26 cellular contexts compared by ENCODE assay signal in genomic region chr2:124437811-124438210, GRCh38.
DNase-seq lines count a peak whose midpoint lies in the region; ATAC-seq and TF ChIP-seq lines count a peak whose summit lies in the region.
"Had no signal": no experiment of that assay in that cellular context is flagged by ENCODE, and none has a peak within 500 bp of the region (broad histone marks: within the 10 kb centered on the region; RNA-seq: fewer than 3 reads in every experiment).

No MANE protein-coding gene starts in this region.

- no peak overlapping the region for H3K4ac ChIP-seq in mesendoderm (ENCODE audit: low read depth, low read length)

- H3K79me1 ChIP-seq in mesendoderm (ENCODE audit: low read length), result no peaks in the 10 kb centered on the region

- H3K9ac ChIP-seq in mesendoderm (ENCODE audit: low read length), result no peak overlapping the region

- no peak for TF ChIP-seq CTCF in cardiac fibroblast (IDR thresholded peaks at IDR 0.05; ENCODE audit: low read depth, low read length)
- no peak for TF ChIP-seq CTCF in GM13977 (IDR thresholded peaks at IDR 0.05; ENCODE audit: extremely low read depth, insufficient read depth, missing control alignments)

- no CpG with 5 or more reads among the region's 1 CpG for WGBS in mesendoderm (ENCODE audit: extremely low coverage, insufficient coverage, low lambda C conversion rate)

- H3K56ac ChIP-seq in mesendoderm (ENCODE audit: low read length), result no peak overlapping the region

- no peak overlapping the region for H3K18ac ChIP-seq in mesendoderm (ENCODE audit: low read length)

- no peak overlapping the region for H3K4me3 ChIP-seq in cardiac fibroblast (replicated peaks in 1 of 2; ENCODE audit: low read depth in 2 of 2, low read length in 2 of 2)
- H3K4me3 ChIP-seq in mesendoderm (ENCODE audit: low read length), result no peak overlapping the region
- H3K4me3 ChIP-seq: dorsolateral prefrontal cortex, K562, prostate gland had no signal

- H2AK5ac ChIP-seq in mesendoderm (ENCODE audit: low read length), result no peak overlapping the region

- H3K36me3 ChIP-seq in mesendoderm (ENCODE audit: control insufficient read depth, insufficient read depth, low read length), result no peaks in the 10 kb centered on the region
- H3K36me3 ChIP-seq: prostate gland had no signal

- no peak overlapping the region for H4K5ac ChIP-seq in mesendoderm (ENCODE audit: low read length)

- ATAC-seq in GM19455 (IDR thresholded peaks at IDR 0.05; ENCODE audit: unreplicated experiment), result no peak
- no peak for ATAC-seq in HG02840 (IDR thresholded peaks at IDR 0.05; ENCODE audit: low FRiP score, unreplicated experiment)
- ATAC-seq: activated T-helper 17 cell treated with anti-CD3 and anti-CD28 coated beads, Interleukin-2, amount 50 U/mL, for 72 hours; K562; stimulated activated memory B cell treated with anti-CD40 and anti-IgM and Interleukin-4, amounts not matched to agents 10 μg/mL and 1 μg/mL and 100 μg/mL, for 72 hours had no signal

- DNase-seq in NCI-H2196 (lab: John Stamatoyannopoulos, UW; ENCODE audit: unreplicated experiment) (peak; percentile 3), NCI-H2196 treated with DMSO at 0.1 percent for 48 hours (lab: John Stamatoyannopoulos, UW; ENCODE audit: unreplicated experiment) (no peak), Kasumi-1 (lab: John Stamatoyannopoulos, UW) (peak; percentile 44 to 58), cardiac fibroblast (ENCODE audit: low read depth in 2 of 2) (peak; percentile 9 to 12), mesendoderm (peak; percentile 53), GM13977 (ENCODE audit: low spot score) (no peak)
- DNase-seq: activated CD4-positive, alpha-beta memory T cell treated with anti-CD3 and anti-CD28 coated beads for 36 hours; activated CD8-positive, alpha-beta memory T cell treated with anti-CD3 and anti-CD28 coated beads, Interleukin-2, amount 50 U/mL, for 4 hours; activated naive CD8-positive, alpha-beta T cell treated with anti-CD3 and anti-CD28 coated beads for 36 hours; DMS153; dorsolateral prefrontal cortex; GDM1; H7; kidney glomerular epithelial cell; mammary epithelial cell; NCI-H1436 treated with DMSO at 0.1 percent for 48 hours; NCI-H2171 treated with DMSO at 0.1 percent for 48 hours; RPMI8226; stimulated activated CD4-positive, alpha-beta T cell treated with anti-CD3 and anti-CD28 coated beads, Interleukin-4, amount 100 ng/mL, for 4 hours; substantia nigra had no signal

- H3K23ac ChIP-seq in mesendoderm (ENCODE audit: low read length), result no peak overlapping the region

- no peak overlapping the region for H3K27ac ChIP-seq in mesendoderm (ENCODE audit: low read depth, low read length)
- H3K27ac ChIP-seq: dorsolateral prefrontal cortex, prostate gland had no signal

- no peak overlapping the region for H2BK15ac ChIP-seq in mesendoderm (replicated peaks; ENCODE audit: low read depth)

- H3K79me2 ChIP-seq in mesendoderm (ENCODE audit: control insufficient read depth, insufficient read depth, low read length), result no peaks in the 10 kb centered on the region

- no peaks in the 10 kb centered on the region for H3K4me1 ChIP-seq in mesendoderm (ENCODE audit: control insufficient read depth, low read depth, low read length)
- H3K4me1 ChIP-seq: prostate gland had no signal

- no peaks in the 10 kb centered on the region for H3K27me3 ChIP-seq in mesendoderm (ENCODE audit: insufficient read depth, low read length, poor library complexity)
- H3K27me3 ChIP-seq: dorsolateral prefrontal cortex had no signal

- in situ Hi-C loops in GM13977 (cut with MboI; ENCODE audit: low pct_unique_long_range_greater_than_20kb, low sequenced_read_pairs, unreplicated experiment), result no loop called here

- no peak overlapping the region for H2BK120ac ChIP-seq in mesendoderm (ENCODE audit: low read depth, low read length)

- no peak overlapping the region for H4K8ac ChIP-seq in mesendoderm (ENCODE audit: low read depth, low read length)

- H2BK5ac ChIP-seq in mesendoderm (ENCODE audit: low read length), result no peak overlapping the region

- no peak overlapping the region for H3K4me2 ChIP-seq in mesendoderm (ENCODE audit: low read length)

Comparison
In these comparisons a context has a peak if more than half of its experiments do, and no peak if none do; other contexts are left out.
1. DNase-seq: peak in NCI-H2196 (single experiment), Kasumi-1 (2 of 2), cardiac fibroblast (2 of 2) and mesendoderm (single experiment); none in NCI-H2196 treated with DMSO at 0.1 percent for 48 hours (single experiment) and GM13977 (single experiment).